ENCODE assay signal across 17 cellular contexts in the genomic region with DNA sequence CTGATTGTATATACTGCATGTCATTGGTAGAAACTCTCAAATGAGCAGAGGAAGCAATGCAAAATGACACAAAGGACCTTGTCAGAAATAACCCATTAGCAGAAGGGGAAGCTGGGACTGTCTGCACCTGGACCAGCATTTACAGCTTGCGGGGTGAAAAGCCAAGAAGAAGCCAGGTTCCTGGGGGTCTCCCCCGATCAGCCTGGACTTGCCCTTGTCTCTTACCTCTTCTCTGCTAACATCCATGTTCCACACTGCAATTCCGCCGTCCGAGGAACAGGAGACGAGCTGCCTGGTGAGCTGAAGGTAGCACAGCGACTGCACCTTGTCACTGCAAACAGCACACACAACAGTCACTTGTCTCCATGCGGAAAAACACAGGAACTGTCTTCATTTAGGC.
"Had no signal": no experiment of that assay in that cellular context is flagged by ENCODE, and none has a peak within 500 bp of the region (broad histone marks: within the 10 kb centered on the region; RNA-seq: fewer than 3 reads in every experiment).

No MANE protein-coding gene starts in this region.

- H3K9me3 ChIP-seq: esophagus muscularis mucosa, right atrium auricular region, transverse colon had no signal

- H3K4me3 ChIP-seq: esophagus muscularis mucosa, right atrium auricular region, skin epidermis, transverse colon had no signal

- H3K27ac Mint-ChIP-seq: activated T-helper 17 cell treated with anti-CD3 and anti-CD28 coated beads, Interleukin-2, amount 50 U/mL, for 72 hours; nephron had no signal

- H3K4me3 Mint-ChIP-seq: activated T-helper 17 cell treated with anti-CD3 and anti-CD28 coated beads, Interleukin-2, amount 50 U/mL, for 72 hours; nephron had no signal

- H3K27me3 Mint-ChIP-seq: activated T-helper 17 cell treated with anti-CD3 and anti-CD28 coated beads, Interleukin-2, amount 50 U/mL, for 72 hours; progenitor cell of endocrine pancreas had no signal

- H3K4me1 ChIP-seq: esophagus muscularis mucosa, right atrium auricular region, transverse colon had no signal

- H3K9me3 Mint-ChIP-seq: activated T-helper 17 cell treated with anti-CD3 and anti-CD28 coated beads, Interleukin-2, amount 50 U/mL, for 72 hours; nephron had no signal

- H3K27ac ChIP-seq: esophagus muscularis mucosa, right atrium auricular region, skin epidermis, transverse colon had no signal

- DNase-seq: activated CD4-positive, alpha-beta T cell treated with anti-CD3 and anti-CD28 coated beads, Interleukin-2, amount 50 U/mL, for 48 hours; activated CD4-positive, CD25-positive, alpha-beta regulatory T cell treated with anti-CD3 and anti-CD28 coated beads, Interleukin-2, amount 50 U/mL, for 72 hours; activated naive CD4-positive, alpha-beta T cell treated with Interleukin-2 at 50 U/mL for 16 hours; anterior cingulate cortex; left ventricle myocardium superior; mesenchymal stem cell; occipital lobe; stimulated activated CD4-positive, alpha-beta T cell treated with anti-CD3 and anti-CD28 coated beads, Interleukin-4, amount 100 ng/mL, for 24 hours; stimulated activated naive CD8-positive, alpha-beta T cell treated with anti-CD3 and anti-CD28 coated beads, Interleukin-15, Interleukin-2, amounts not matched to agents 100 U/mL and 50 U/mL, for 24 hours; T-helper 9 cell; transverse colon had no signal

- H3K27me3 ChIP-seq: esophagus muscularis mucosa, right atrium auricular region, transverse colon had no signal

- H3K4me1 Mint-ChIP-seq: nephron had no signal
